19 cellular contexts compared by ENCODE assay signal in the genomic region with DNA sequence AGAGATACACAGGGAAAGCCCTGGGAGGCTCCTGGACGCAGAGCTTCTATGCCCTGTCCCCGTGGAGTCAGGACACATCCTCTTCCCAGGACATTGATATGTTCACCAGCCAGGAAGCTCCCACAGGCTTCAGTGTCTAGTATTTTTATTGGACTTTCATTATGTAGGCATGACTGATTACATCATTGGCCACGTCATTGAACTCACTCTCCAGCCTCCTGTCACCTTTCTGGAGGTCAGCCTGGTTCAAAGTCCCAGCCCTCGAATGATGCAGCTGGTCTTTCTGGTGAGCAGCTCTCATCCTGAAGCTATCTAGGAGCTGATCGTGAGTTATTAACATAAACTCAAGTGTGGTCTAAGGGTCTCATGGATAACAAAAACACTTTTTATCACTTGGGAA.
DNase-seq lines count a peak whose midpoint lies in the region; ATAC-seq, FAIRE-seq and TF ChIP-seq lines count a peak whose summit lies in the region.
"Had no signal": no experiment of that assay in that cellular context is flagged by ENCODE, and none has a peak within 500 bp of the region (broad histone marks: within the 10 kb centered on the region; RNA-seq: fewer than 3 reads in every experiment).

No MANE protein-coding gene starts in this region.

- H3K4me1 ChIP-seq in small intestine (ENCODE audit: control insufficient read depth in 2 of 2, insufficient read depth in 1 of 2, low read depth in 1 of 2, low read length in 1 of 2) = peaks cover 0 to 5% of the 10 kb centered on the region in 2 donors
- H3K4me1 ChIP-seq: HAP-1 had no signal

- TF ChIP-seq CTCF in brain microvascular endothelial cell (IDR thresholded peaks at IDR 0.05; ENCODE audit: low read depth, low read length, missing control alignments) = no peak

- no peaks in the 10 kb centered on the region for H3K36me3 ChIP-seq in brain microvascular endothelial cell (replicated peaks)
- no peaks in the 10 kb centered on the region for H3K36me3 ChIP-seq in small intestine (ENCODE audit: control insufficient read depth in 2 of 2, insufficient read depth in 2 of 2, low read length in 2 of 2)
- H3K36me3 ChIP-seq: HAP-1 had no signal

- DNase-seq in HT1080 (ENCODE audit: low read depth) (peak; percentile 17), brain microvascular endothelial cell (peak; percentile 5), left colon (no peak), small intestine (peak; percentile 62), NCI-H345 (lab: John Stamatoyannopoulos, UW) (no peak), GM19240 (ENCODE audit: insufficient read length, low spot score) (no peak)
- DNase-seq in activated CD8-positive, alpha-beta memory T cell treated with anti-CD3 and anti-CD28 coated beads, Interleukin-2, amount 50 U/mL, for 48 hours = no peak
- DNase-seq: CD8-positive, alpha-beta T cell; DMS 273 treated with DMSO at 0.1 percent for 48 hours; KG1; MM.1S; NCI-H1105; NCI-H1694 treated with DMSO at 0.1 percent for 48 hours; NCI-H446; NCI-H748 treated with DMSO at 0.1 percent for 48 hours; PC-9 had no signal

- FAIRE-seq in small intestine (lab: Jason Lieb, UNC) = no peak

- H3K27me3 ChIP-seq in brain microvascular endothelial cell (replicated peaks) (no peaks in the 10 kb centered on the region), small intestine (ENCODE audit: control insufficient read depth in 2 of 2, insufficient read depth in 2 of 2, low read length in 2 of 2) (no peaks in the 10 kb centered on the region)

- in situ Hi-C loops in brain microvascular endothelial cell (cut with HindIII; ENCODE audit: low pct_ligation_motif_present, low sequenced_read_pairs) = no loop called here

- WGBS in small intestine, 3 donors = 38 to 51% (median 42%) methylated on average over 5 of the region's 5 CpGs

- H3K27ac ChIP-seq in brain microvascular endothelial cell (no peak overlapping the region), small intestine (ENCODE audit: low read depth in 1 of 2, low read length in 1 of 2) (no peak overlapping the region)
- H3K27ac ChIP-seq: PC-9 had no signal

- peak; percentile 59 for ATAC-seq in left colon
- ATAC-seq: CD8-positive, alpha-beta T cell; Right ventricle myocardium inferior; SK-N-SH treated with all-trans-retinoic acid at 6 μM for 48 hours had no signal

- no peaks in the 10 kb centered on the region for H3K9me3 ChIP-seq in small intestine (ENCODE audit: control insufficient read depth, low read depth)
- H3K9me3 ChIP-seq: HAP-1 had no signal

- intact Hi-C loops in left colon (cut with DNase I, micrococcal nuclease) = no loop called here

- H3K4me3 ChIP-seq in brain microvascular endothelial cell (ENCODE audit: low read depth, low read length) (no peak overlapping the region), small intestine (ENCODE audit: low read depth in 1 of 2, low read length in 2 of 2) (no peak overlapping the region)
- H3K4me3 ChIP-seq: HAP-1, PC-9 had no signal

Comparison
In these comparisons a context has a peak if more than half of its experiments do, and no peak if none do; other contexts are left out.
1. DNase-seq: peak in HT1080 (single experiment), brain microvascular endothelial cell (single experiment) and small intestine (single experiment); none in left colon (0 of 2), NCI-H345 (single experiment), GM19240 (single experiment) and activated CD8-positive, alpha-beta memory T cell treated with anti-CD3 and anti-CD28 coated beads, Interleukin-2, amount 50 U/mL, for 48 hours (single experiment).